In the genomic region with DNA sequence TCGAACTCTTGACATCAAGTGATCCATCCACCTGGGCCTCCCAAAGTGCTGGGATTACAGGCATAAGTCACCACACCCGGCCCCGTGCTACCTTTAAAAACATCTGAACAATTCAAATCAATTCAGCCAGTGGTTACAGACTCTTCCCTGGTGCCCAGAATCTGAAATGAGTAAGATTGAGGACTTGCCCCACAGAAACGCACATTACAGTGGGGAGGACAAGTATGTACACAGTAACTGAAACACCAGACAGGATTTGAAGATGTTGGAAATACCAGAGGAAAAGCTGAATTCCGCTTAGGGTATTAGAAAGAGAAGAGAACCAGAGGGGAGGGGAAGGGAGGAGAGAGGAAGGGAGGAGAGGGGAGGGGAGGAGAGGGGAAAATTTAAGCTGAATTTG, we compare ENCODE assay signal across 1 cellular context.
TF ChIP-seq lines count a peak whose summit lies in the region.

No MANE protein-coding gene starts in this region.

TF ChIP-seq in K562, 482 proteins besides CTCF, POLR2A, EP300 and RAD21:
- no peak for TF ChIP-seq CBX8 (IDR thresholded peaks at IDR 0.05; ENCODE audit: borderline replicate concordance, extremely low read depth, low read depth, low read length, poor library complexity, severe bottlenecking)
- TF ChIP-seq, protein P1, sequence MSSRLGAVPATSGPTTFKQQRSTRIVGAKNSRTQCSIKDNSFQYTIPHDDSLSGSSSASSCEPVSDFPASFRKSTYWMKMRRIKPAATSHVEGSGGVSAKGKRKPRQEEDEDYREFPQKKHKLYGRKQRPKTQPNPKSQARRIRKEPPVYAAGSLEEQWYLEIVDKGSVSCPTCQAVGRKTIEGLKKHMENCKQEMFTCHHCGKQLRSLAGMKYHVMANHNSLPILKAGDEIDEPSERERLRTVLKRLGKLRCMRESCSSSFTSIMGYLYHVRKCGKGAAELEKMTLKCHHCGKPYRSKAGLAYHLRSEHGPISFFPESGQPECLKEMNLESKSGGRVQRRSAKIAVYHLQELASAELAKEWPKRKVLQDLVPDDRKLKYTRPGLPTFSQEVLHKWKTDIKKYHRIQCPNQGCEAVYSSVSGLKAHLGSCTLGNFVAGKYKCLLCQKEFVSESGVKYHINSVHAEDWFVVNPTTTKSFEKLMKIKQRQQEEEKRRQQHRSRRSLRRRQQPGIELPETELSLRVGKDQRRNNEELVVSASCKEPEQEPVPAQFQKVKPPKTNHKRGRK (tag; IDR thresholded peaks at IDR 0.05): peak; percentile 59; the same call in 1 of the 2 replicates
